24 cellular contexts compared by ENCODE assay signal in genomic region chr10:63364918-63365317, GRCh38.
"Had no signal": no experiment of that assay in that cellular context is flagged by ENCODE, and none has a peak within 500 bp of the region (broad histone marks: within the 10 kb centered on the region; RNA-seq: fewer than 3 reads in every experiment).

No MANE protein-coding gene starts in this region.

- H3K36me3 ChIP-seq: esophagus muscularis mucosa, gastrocnemius medialis, left lung, lower lobe of right lung, neural progenitor cell, pancreas, sigmoid colon, stomach, thoracic aorta, transverse colon had no signal

- DNase-seq: effector memory CD4-positive, alpha-beta T cell; gastrocnemius medialis; glutamatergic neuron; islet precursor cell; left lung; lower lobe of right lung; mesenchymal stem cell; midbrain; occipital lobe; pancreas; psoas muscle; retina; sigmoid colon; stimulated activated naive CD4-positive, alpha-beta T cell; stomach; substantia nigra; transverse colon had no signal

- H3K9ac ChIP-seq: neural progenitor cell had no signal

- H3K27ac ChIP-seq: epithelial cell of prostate, esophagus muscularis mucosa, gastrocnemius medialis, left lung, lower lobe of right lung, neural progenitor cell, pancreas, psoas muscle, sigmoid colon, skin epidermis, stomach, thoracic aorta, transverse colon had no signal

- H2AFZ ChIP-seq: neural progenitor cell had no signal

- ATAC-seq: gastrocnemius medialis; left lung; lower lobe of right lung; natural killer cell treated with Interleukin-12 subunit alpha and Interleukin-12 subunit beta and Interleukin-15 and Interleukin-18, amount 100 ng/mL, for 72 hours; pancreas; psoas muscle had no signal

- H3K4me3 ChIP-seq: esophagus muscularis mucosa, gastrocnemius medialis, left lung, lower lobe of right lung, neural progenitor cell, pancreas, psoas muscle, sigmoid colon, skin epidermis, stomach, thoracic aorta, transverse colon had no signal

- H3K4me1 ChIP-seq: lower lobe of right lung, neural progenitor cell, pancreas, transverse colon had no signal

- H3K9me3 ChIP-seq: esophagus muscularis mucosa, gastrocnemius medialis, left lung, lower lobe of right lung, pancreas, psoas muscle, sigmoid colon, stomach, thoracic aorta, transverse colon had no signal

- H3K4me2 ChIP-seq: neural progenitor cell had no signal

- H3K27me3 ChIP-seq: esophagus muscularis mucosa, gastrocnemius medialis, left lung, neural progenitor cell, pancreas, sigmoid colon, stomach, transverse colon had no signal

- FAIRE-seq: endometrium, pancreas had no signal
